ENCODE assay signal across 10 cellular contexts in the genomic region with DNA sequence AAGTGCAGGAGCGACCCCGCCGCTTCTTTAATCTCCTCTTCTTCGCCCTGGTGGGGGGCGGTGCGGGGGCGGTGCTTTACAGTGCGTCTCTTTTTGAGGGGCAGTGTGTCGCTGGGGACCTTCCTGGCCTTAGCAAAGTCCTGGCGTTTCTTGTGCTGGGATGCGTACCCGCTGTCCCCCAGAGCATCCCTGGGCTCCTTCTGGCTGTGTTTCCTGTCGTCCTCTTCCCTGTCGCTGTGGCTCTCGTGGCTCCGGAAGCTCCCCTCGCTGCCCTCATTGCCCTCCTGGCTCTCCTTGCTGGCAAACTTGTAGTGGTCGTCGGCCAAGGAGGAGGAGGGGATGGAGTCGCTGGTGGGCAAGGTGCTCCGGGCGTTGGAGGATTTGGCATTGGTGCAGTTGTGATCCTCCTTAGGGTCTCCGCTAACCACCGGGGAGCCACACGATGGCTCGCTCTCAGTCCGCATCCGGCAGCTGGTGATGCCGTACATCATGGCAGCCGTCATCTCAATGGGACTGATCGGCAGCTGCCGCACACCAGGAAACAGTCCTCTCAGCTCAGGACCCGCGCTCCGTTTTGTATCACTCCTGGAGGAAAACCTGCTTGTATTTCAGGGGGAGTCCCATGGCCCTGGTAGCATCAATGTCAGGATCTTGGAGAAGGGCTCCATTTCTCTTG. TPM values are rescaled to one million over a fixed set of nuclear protein-coding genes. Genes with fewer than 3 reads are reported as not detected.
DNase-seq lines count a peak whose midpoint lies in the region; ATAC-seq and TF ChIP-seq lines count a peak whose summit lies in the region.
"Had no signal": no experiment of that assay in that cellular context is flagged by ENCODE, and none has a peak within 500 bp of the region (broad histone marks: within the 10 kb centered on the region; RNA-seq: fewer than 3 reads in every experiment).

No MANE protein-coding gene starts in this region.

- TF ChIP-seq CTCF in fibroblast of the aortic adventitia (IDR thresholded peaks at IDR 0.05; ENCODE audit: insufficient read depth, low read length) (no peak), thoracic aorta (IDR thresholded peaks at IDR 0.05) (no peak)

- peaks cover 7% of the 10 kb centered on the region for H3K27me3 Mint-ChIP-seq in activated T-cell treated with anti-CD3 and anti-CD28 coated beads, Interleukin-2, amount 50 U/mL, for 4 hours (ENCODE audit: low read depth)

- H3K27ac ChIP-seq in thoracic aorta = no peak overlapping the region

- ATAC-seq in activated T-cell treated with anti-CD3 and anti-CD28 coated beads, Interleukin-2, amount 50 U/mL, for 4 hours = peak in 1 of 2 donors; percentile 46
- ATAC-seq in thoracic aorta (ENCODE audit: insufficient number of reproducible peaks, low FRiP score, low read depth) (no peak), HG03442 (IDR thresholded peaks at IDR 0.05; ENCODE audit: unreplicated experiment) (no peak), GM21786 (IDR thresholded peaks at IDR 0.05; ENCODE audit: unreplicated experiment) (no peak)

- no peaks in the 10 kb centered on the region for H3K36me3 Mint-ChIP-seq in activated T-cell treated with anti-CD3 and anti-CD28 coated beads, Interleukin-2, amount 50 U/mL, for 4 hours (ENCODE audit: insufficient read depth)

- H3K4me1 Mint-ChIP-seq in activated T-cell treated with anti-CD3 and anti-CD28 coated beads, Interleukin-2, amount 50 U/mL, for 4 hours (ENCODE audit: low read depth) = peaks cover 3% of the 10 kb centered on the region

- H3K4me3 ChIP-seq in fibroblast of the aortic adventitia (ENCODE audit: low read depth, low read length) (peak overlapping the region; percentile 50), thoracic aorta (peak overlapping the region; percentile 62)

- H3K36me3 ChIP-seq in thoracic aorta = no peaks in the 10 kb centered on the region

- no peak for TF ChIP-seq POLR2A in erythroblast (IDR thresholded peaks at IDR 0.05; ENCODE audit: low read length)

- no peaks in the 10 kb centered on the region for H3K4me1 ChIP-seq in thoracic aorta (ENCODE audit: control insufficient read depth in 1 of 2, low read depth in 2 of 2)

- H3K4me3 Mint-ChIP-seq in activated T-cell treated with anti-CD3 and anti-CD28 coated beads, Interleukin-2, amount 50 U/mL, for 4 hours = peak overlapping the region; percentile 80

- H3K9me3 Mint-ChIP-seq in activated T-cell treated with anti-CD3 and anti-CD28 coated beads, Interleukin-2, amount 50 U/mL, for 4 hours = no peaks in the 10 kb centered on the region

- DNase-seq in activated T-cell treated with anti-CD3 and anti-CD28 coated beads, Interleukin-2, amount 50 U/mL, for 4 hours = no peak
- DNase-seq in activated T-cell treated with anti-CD3 and anti-CD28 coated beads for 4 hours (no peak), SHP77 treated with DMSO at 0.1 percent for 48 hours (lab: John Stamatoyannopoulos, UW) (peak; percentile 51), fibroblast of the aortic adventitia (ENCODE audit: low read depth) (no peak), thoracic aorta (ENCODE audit: low spot score) (no peak), erythroblast (lab: John Stamatoyannopoulos, UW) (no peak)
- DNase-seq: OCI-M1 had no signal

- H3K9me3 ChIP-seq in thoracic aorta = no peaks in the 10 kb centered on the region

- H3K27me3 ChIP-seq in thoracic aorta (replicated peaks; ENCODE audit: insufficient read depth) = no peaks in the 10 kb centered on the region

RNA-seq across cellular contexts. Expression of a gene that starts 30.4 kb away (rescaled TPM):
- not detected for total RNA-seq in activated T-cell treated with anti-CD3 and anti-CD28 coated beads, Interleukin-2, amount 50 U/mL, for 4 hours
- total RNA-seq in fibroblast of the aortic adventitia (ENCODE audit: low replicate concordance) = 1.4 TPM in 1 of 2 replicates, not detected in the other
- 1 to 10 TPM in 1 of 2 donors, not detected in 1; 1.1 TPM for total RNA-seq in thoracic aorta
- total RNA-seq: lower leg skin had no signal

RNA-seq across cellular contexts. Expression of a gene that starts 52.4 kb away (rescaled TPM):
- 10 to 100 TPM; 15.0 to 17.3 (median 16.8) TPM for total RNA-seq in activated T-cell treated with anti-CD3 and anti-CD28 coated beads, Interleukin-2, amount 50 U/mL, for 4 hours
- total RNA-seq in fibroblast of the aortic adventitia (ENCODE audit: low replicate concordance) (13.7 and 22.0 TPM in 2 replicates), thoracic aorta (10 to 100 TPM in 1 of 2 donors, 1 to 10 TPM in 1; 8.7 to 11.4 TPM)
